14 cellular contexts compared by ENCODE assay signal in the genomic region with DNA sequence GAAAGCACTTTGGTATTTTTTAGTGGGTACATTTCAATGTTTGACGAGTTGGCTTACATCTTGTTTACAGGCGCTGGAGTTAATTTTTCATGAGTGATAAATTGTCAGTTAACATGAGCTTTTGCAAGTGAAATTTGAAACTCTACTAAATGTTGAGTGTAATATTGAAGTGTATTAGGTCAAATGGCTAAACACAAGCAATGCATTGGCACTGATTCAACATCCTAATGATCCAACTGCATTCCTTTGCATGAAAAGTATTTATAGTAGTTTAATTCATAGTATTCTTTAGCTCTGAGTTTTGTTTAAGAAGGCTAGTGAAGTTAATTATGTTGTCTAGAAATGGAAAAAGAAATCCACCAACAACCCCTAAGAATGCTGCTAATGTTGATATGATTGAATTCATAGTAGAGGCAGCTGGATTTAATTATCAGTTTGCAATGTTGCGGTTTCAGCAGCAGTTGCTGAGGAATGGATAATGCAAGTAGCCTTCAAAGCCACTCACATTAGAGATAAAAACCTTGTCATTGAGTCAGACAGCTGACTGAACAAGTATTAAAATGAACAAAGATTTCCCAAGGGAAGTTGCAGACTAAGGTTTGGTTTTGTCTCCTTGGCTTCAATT.
A peak's percentile ranks its signal among the peaks of the same experiment; 100 is the strongest.
DNase-seq lines count a peak whose midpoint lies in the region; ATAC-seq and TF ChIP-seq lines count a peak whose summit lies in the region.
"Had no signal": no experiment of that assay in that cellular context is flagged by ENCODE, and none has a peak within 500 bp of the region (broad histone marks: within the 10 kb centered on the region; RNA-seq: fewer than 3 reads in every experiment).

No MANE protein-coding gene starts in this region.

- no peak overlapping the region for H2AFZ ChIP-seq in IMR-90 (replicated peaks; ENCODE audit: low read length, poor library complexity)
- H2AFZ ChIP-seq in Karpas-422 (ENCODE audit: low read length) = no peak overlapping the region

- H3K36me3 ChIP-seq in IMR-90 (ENCODE audit: control insufficient read depth, insufficient read depth, low read length) (no peaks in the 10 kb centered on the region), brain microvascular endothelial cell (replicated peaks) (no peaks in the 10 kb centered on the region), vagina (no peaks in the 10 kb centered on the region), Karpas-422 (ENCODE audit: insufficient read depth, low read length) (no peaks in the 10 kb centered on the region)
- H3K36me3 ChIP-seq: BLaER1 had no signal

- no peak overlapping the region for H3K56ac ChIP-seq in IMR-90 (ENCODE audit: extremely low read depth, insufficient read depth, low read length)

- no peaks in the 10 kb centered on the region for H3K27me3 Mint-ChIP-seq in activated CD8-positive, alpha-beta T cell treated with anti-CD3 and anti-CD28 coated beads for 36 hours
- H3K27me3 Mint-ChIP-seq: activated CD4-positive, alpha-beta T cell treated with anti-CD3 and anti-CD28 coated beads, Interleukin-2, amount 10 ng/mL, durations not matched to agents 24 days and 14 days had no signal

- H3K4me1 ChIP-seq in IMR-90 (ENCODE audit: control insufficient read depth, insufficient read depth, low read length) (peaks cover 10% of the 10 kb centered on the region), vagina (no peaks in the 10 kb centered on the region), Karpas-422 (ENCODE audit: low read length) (no peaks in the 10 kb centered on the region)
- H3K4me1 ChIP-seq: BLaER1 had no signal

- H3K18ac ChIP-seq in IMR-90 (ENCODE audit: low read depth, low read length) = no peak overlapping the region

- H3K9ac ChIP-seq in IMR-90 (ENCODE audit: low read depth, low read length) (no peak overlapping the region), Karpas-422 (ENCODE audit: low read length) (no peak overlapping the region)
- H3K9ac ChIP-seq: BLaER1 had no signal

- H2AK5ac ChIP-seq in IMR-90 (ENCODE audit: low read depth, low read length) = no peak overlapping the region

- no peak overlapping the region for H4K5ac ChIP-seq in IMR-90 (ENCODE audit: low read depth, low read length)

- H3K4me1 Mint-ChIP-seq in activated CD8-positive, alpha-beta T cell treated with anti-CD3 and anti-CD28 coated beads for 36 hours (ENCODE audit: low read depth) = no peaks in the 10 kb centered on the region
- H3K4me1 Mint-ChIP-seq: activated CD4-positive, alpha-beta T cell treated with anti-CD3 and anti-CD28 coated beads, Interleukin-2, amount 10 ng/mL, durations not matched to agents 24 days and 14 days had no signal

- H3K9me1 ChIP-seq in IMR-90 (ENCODE audit: insufficient read depth, low read length) = peaks cover 4% of the 10 kb centered on the region; the same call in 1 of the 2 replicates

- no peak for TF ChIP-seq POLR2A in IMR-90 (IDR thresholded peaks at IDR 0.05; ENCODE audit: low read depth, low read length)
- no peak for TF ChIP-seq POLR2A in vagina (IDR thresholded peaks at IDR 0.05)

- H3K27ac ChIP-seq in IMR-90 (ENCODE audit: insufficient read depth, low read length) = no peak overlapping the region
- H3K27ac ChIP-seq in brain microvascular endothelial cell = peak overlapping the region; percentile 79
- H3K27ac ChIP-seq in vagina = no peak overlapping the region
- no peak overlapping the region for H3K27ac ChIP-seq in Karpas-422 (ENCODE audit: low read length)
- H3K27ac ChIP-seq: BLaER1 had no signal

- no peak overlapping the region for H2BK120ac ChIP-seq in IMR-90 (ENCODE audit: low read depth, low read length)

- no peak overlapping the region for H3K23ac ChIP-seq in IMR-90 (ENCODE audit: low read depth, low read length)

- in situ Hi-C loops in IMR-90 (cut with MboI; ENCODE audit: low sequenced_read_pairs) (no loop called here), brain microvascular endothelial cell (cut with HindIII; ENCODE audit: low pct_ligation_motif_present, low sequenced_read_pairs) (no loop called here)

- H3K27me3 ChIP-seq in IMR-90 (ENCODE audit: control insufficient read depth, insufficient read depth, low read length) = no peaks in the 10 kb centered on the region
- no peaks in the 10 kb centered on the region for H3K27me3 ChIP-seq in brain microvascular endothelial cell (replicated peaks)
- no peaks in the 10 kb centered on the region for H3K27me3 ChIP-seq in vagina
- H3K27me3 ChIP-seq in Karpas-422 (ENCODE audit: low read length) = no peaks in the 10 kb centered on the region
- H3K27me3 ChIP-seq: BLaER1 had no signal

- H3K4me2 ChIP-seq in IMR-90 (ENCODE audit: low read depth, low read length) (peak overlapping the region; percentile 26; the same call in 1 of the 2 replicates), Karpas-422 (ENCODE audit: low read depth, low read length, poor library complexity, severe bottlenecking) (no peak overlapping the region)
- H3K4me2 ChIP-seq: BLaER1 had no signal

- no peaks in the 10 kb centered on the region for H3K79me1 ChIP-seq in IMR-90 (ENCODE audit: low read depth in 1 of 2, low read length in 2 of 2)

- H4K8ac ChIP-seq in IMR-90 (ENCODE audit: low read depth in 2 of 2, low read length in 2 of 2) = no peak overlapping the region

- intact Hi-C loops in IMR-90 (cut with micrococcal nuclease) (loop anchor here (2.0 to 5.0 kb wide), 2 partner anchors 81 to 91 kb away; no protein-coding TSS in a partner anchor), vagina (cut with DNase I) (no loop called here)
- intact Hi-C loops in activated CD8-positive, alpha-beta T cell treated with anti-CD3 and anti-CD28 coated beads for 36 hours (cut with micrococcal nuclease) = no loop called here

- H3K14ac ChIP-seq in IMR-90 (replicated peaks; ENCODE audit: low read depth, low read length) = no peak overlapping the region

- CTCF ChIA-PET in IMR-90 (lab: Yijun Ruan, JAX) = interaction anchor here (1.0 kb wide), 1 partner anchor 44 kb away, joined by 3 read pairs; no protein-coding TSS in a partner anchor
- CTCF ChIA-PET in activated CD8-positive, alpha-beta T cell treated with anti-CD3 and anti-CD28 coated beads for 36 hours (lab: Charles Lee) = interaction anchor here (1.3 kb wide), 1 partner anchor 130 kb away, joined by 3 read pairs; no protein-coding TSS in a partner anchor

- no peaks in the 10 kb centered on the region for H3K9me2 ChIP-seq in Karpas-422 (replicated peaks; ENCODE audit: insufficient read depth, low read length)

- no peak overlapping the region for H3K27ac Mint-ChIP-seq in activated CD8-positive, alpha-beta T cell treated with anti-CD3 and anti-CD28 coated beads for 36 hours
- H3K27ac Mint-ChIP-seq: activated CD4-positive, alpha-beta T cell treated with anti-CD3 and anti-CD28 coated beads, Interleukin-2, amount 10 ng/mL, durations not matched to agents 24 days and 14 days had no signal

- H4K20me1 ChIP-seq in IMR-90 (ENCODE audit: insufficient read depth, low read length) = no peaks in the 10 kb centered on the region
- H4K20me1 ChIP-seq in Karpas-422 (ENCODE audit: insufficient read depth, low read depth, low read length) = no peaks in the 10 kb centered on the region
- H4K20me1 ChIP-seq: BLaER1 had no signal

- BruUV-seq in IMR-90 (replicated peaks; lab: Mats Ljungman, UMichigan) = no TSS peak

- no peak overlapping the region for H2BK15ac ChIP-seq in IMR-90 (ENCODE audit: low read depth, low read length)

- no peak overlapping the region for H4K91ac ChIP-seq in IMR-90 (ENCODE audit: insufficient read depth, low read depth, low read length)

- no peak for TF ChIP-seq CTCF in AG09309 (IDR thresholded peaks at IDR 0.05; ENCODE audit: control insufficient read depth, insufficient read depth, low read depth, low read length, missing control alignments)
- no peak for TF ChIP-seq CTCF in IMR-90 (conservative IDR thresholded peaks at IDR 0.05; ENCODE audit: low read depth, low read length)
- TF ChIP-seq CTCF in brain microvascular endothelial cell (IDR thresholded peaks at IDR 0.05; ENCODE audit: low read depth, low read length, missing control alignments) = no peak
- no peak for TF ChIP-seq CTCF in vagina (IDR thresholded peaks at IDR 0.05)
- no peak for TF ChIP-seq CTCF in activated CD8-positive, alpha-beta T cell treated with anti-CD3 and anti-CD28 coated beads for 36 hours (IDR thresholded peaks at IDR 0.05)

- no peaks in the 10 kb centered on the region for H3K79me2 ChIP-seq in Karpas-422 (ENCODE audit: low read length)

- no peaks in the 10 kb centered on the region for H3K36me3 Mint-ChIP-seq in activated CD8-positive, alpha-beta T cell treated with anti-CD3 and anti-CD28 coated beads for 36 hours (ENCODE audit: low read depth)

- H3K9me3 Mint-ChIP-seq in activated CD8-positive, alpha-beta T cell treated with anti-CD3 and anti-CD28 coated beads for 36 hours = no peaks in the 10 kb centered on the region
- H3K9me3 Mint-ChIP-seq: activated CD4-positive, alpha-beta T cell treated with anti-CD3 and anti-CD28 coated beads, Interleukin-2, amount 10 ng/mL, durations not matched to agents 24 days and 14 days had no signal

- POLR2A ChIA-PET in IMR-90 (lab: Charles Lee; ENCODE audit: unreplicated experiment) = no interaction called here
- POLR2A ChIA-PET in activated CD8-positive, alpha-beta T cell treated with anti-CD3 and anti-CD28 coated beads for 36 hours (lab: Charles Lee) = no interaction called here

- H3K4me3 Mint-ChIP-seq in activated CD8-positive, alpha-beta T cell treated with anti-CD3 and anti-CD28 coated beads for 36 hours = no peak overlapping the region
- H3K4me3 Mint-ChIP-seq: activated CD4-positive, alpha-beta T cell treated with anti-CD3 and anti-CD28 coated beads, Interleukin-2, amount 10 ng/mL, durations not matched to agents 24 days and 14 days had no signal

- no CpG with 5 or more reads among the region's 3 CpGs for WGBS in IMR-90 (ENCODE audit: extremely low coverage in 2 of 2, insufficient read length in 1 of 2), 2 experiments

- H3K9me3 ChIP-seq in IMR-90 (ENCODE audit: control insufficient read depth, insufficient read depth, low read length) (no peaks in the 10 kb centered on the region), vagina (no peaks in the 10 kb centered on the region), Karpas-422 (ENCODE audit: low read length) (no peaks in the 10 kb centered on the region)
- H3K9me3 ChIP-seq: BLaER1 had no signal

- no peak overlapping the region for H2BK5ac ChIP-seq in IMR-90 (ENCODE audit: low read depth, low read length, poor library complexity, severe bottlenecking)

- peak; percentile 76 for ATAC-seq in IMR-90 (ENCODE audit: low read depth)
- no peak for ATAC-seq in activated CD8-positive, alpha-beta T cell treated with anti-CD3 and anti-CD28 coated beads for 36 hours

- dilution Hi-C loops in IMR-90 (cut with HindIII; ENCODE audit: low sequenced_read_pairs, unreplicated experiment) = no loop called here

- no peak overlapping the region for H2AK9ac ChIP-seq in IMR-90 (replicated peaks; ENCODE audit: low read depth, low read length, poor library complexity)

- TF ChIP-seq RAD21 in IMR-90 (IDR thresholded peaks at IDR 0.05; ENCODE audit: low read length) = no peak

- H3K4me3 ChIP-seq in AG09309 (ENCODE audit: control insufficient read depth, low read depth, low read length) (no peak overlapping the region), IMR-90 (ENCODE audit: insufficient read depth, low read depth, low read length) (no peak overlapping the region), brain microvascular endothelial cell (ENCODE audit: low read depth, low read length) (no peak overlapping the region), vagina (no peak overlapping the region), Karpas-422 (ENCODE audit: low read length) (no peak overlapping the region)
- H3K4me3 ChIP-seq: BLaER1 had no signal

- peak; percentile 67 for DNase-seq in AG09309 (ENCODE audit: low read depth)
- peak; percentile 91 for DNase-seq in IMR-90
- DNase-seq in brain microvascular endothelial cell = peak; percentile 86
- DNase-seq in myocyte (ENCODE audit: low read depth) = peak; percentile 39
- no peak for DNase-seq in inferior parietal cortex (ENCODE audit: extremely low spot score)
- DNase-seq in vagina (ENCODE audit: extremely low spot score in 2 of 2) = no peak
- DNase-seq in Karpas-422 = no peak
- no peak for DNase-seq in activated CD8-positive, alpha-beta T cell treated with anti-CD3 and anti-CD28 coated beads for 36 hours
- DNase-seq: activated CD4-positive, alpha-beta T cell treated with anti-CD3 and anti-CD28 coated beads, Interleukin-2, amount 10 ng/mL, durations not matched to agents 24 days and 14 days; activated gamma-delta T cell; NCI-H1694 treated with DMSO at 0.1 percent for 48 hours; nucleus accumbens; T-helper 1 cell had no signal

- no peak overlapping the region for H3K4ac ChIP-seq in IMR-90 (ENCODE audit: low read depth, low read length)

- no peak overlapping the region for H2BK20ac ChIP-seq in IMR-90 (ENCODE audit: low read depth, low read length)

Comparison
In these comparisons a context has a peak if more than half of its experiments do, and no peak if none do; other contexts are left out.
1. DNase-seq: peak in AG09309 (single experiment), IMR-90 (single experiment), brain microvascular endothelial cell (single experiment) and myocyte (single experiment); none in inferior parietal cortex (single experiment), vagina (0 of 2), Karpas-422 (single experiment) and activated CD8-positive, alpha-beta T cell treated with anti-CD3 and anti-CD28 coated beads for 36 hours (single experiment).